35 cellular contexts compared by ENCODE assay signal in genomic region chr11:44507491-44507890, GRCh38.
"Had no signal": no experiment of that assay in that cellular context is flagged by ENCODE, and none has a peak within 500 bp of the region (broad histone marks: within the 10 kb centered on the region; RNA-seq: fewer than 3 reads in every experiment).

No MANE protein-coding gene starts in this region.

- H3K27me3 Mint-ChIP-seq: activated CD8-positive, alpha-beta memory T cell treated with anti-CD3 and anti-CD28 coated beads, Interleukin-2, amount 10 ng/mL, durations not matched to agents 7 days and 5 days; activated naive CD4-positive, alpha-beta T cell treated with anti-CD3 and anti-CD28 coated beads, Interleukin-2, amount 50 U/mL, for 24 hours had no signal

- DNase-seq: activated CD4-positive, alpha-beta memory T cell treated with anti-CD3 and anti-CD28 coated beads, Interleukin-2, amount 10 ng/mL, durations not matched to agents 7 days and 5 days; activated CD4-positive, alpha-beta T cell treated with anti-CD3 and anti-CD28 coated beads for 1 hour; activated CD4-positive, alpha-beta T cell treated with anti-CD3 and anti-CD28 coated beads for 36 hours; activated CD4-positive, alpha-beta T cell treated with anti-CD3 and anti-CD28 coated beads for 48 hours; activated CD4-positive, alpha-beta T cell treated with anti-CD3 and anti-CD28 coated beads, Interleukin-2, amount 10 ng/mL, durations not matched to agents 7 days and 5 days; activated CD4-positive, alpha-beta T cell treated with anti-CD3 and anti-CD28 coated beads, Interleukin-2, amount 50 U/mL, for 48 hours; activated CD4-positive, CD25-positive, alpha-beta regulatory T cell; activated CD8-positive, alpha-beta memory T cell treated with anti-CD3 and anti-CD28 coated beads for 24 hours; activated CD8-positive, alpha-beta memory T cell treated with anti-CD3 and anti-CD28 coated beads, Interleukin-2, amount 10 ng/mL, durations not matched to agents 7 days and 5 days; activated CD8-positive, alpha-beta memory T cell treated with anti-CD3 and anti-CD28 coated beads, Interleukin-2, amount 50 U/mL, for 48 hours; activated CD8-positive, alpha-beta T cell treated with anti-CD3 and anti-CD28 coated beads, Interleukin-2, amount 10 ng/mL, durations not matched to agents 7 days and 5 days; activated effector memory CD4-positive, alpha-beta T cell treated with Interleukin-2 at 50 U/mL for 16 hours; activated gamma-delta T cell; activated naive CD4-positive, alpha-beta T cell treated with anti-CD3 and anti-CD28 coated beads, Interleukin-2, amount 10 ng/mL, durations not matched to agents 7 days and 5 days; activated naive CD4-positive, alpha-beta T cell treated with Interleukin-2 at 50 U/mL for 16 hours; activated naive CD8-positive, alpha-beta T cell treated with anti-CD3 and anti-CD28 coated beads, Interleukin-2, amount 10 ng/mL, durations not matched to agents 7 days and 5 days; activated naive CD8-positive, alpha-beta T cell treated with anti-CD3 and anti-CD28 coated beads, Interleukin-2, amount 50 U/mL, for 24 hours; activated T-cell treated with anti-CD3 and anti-CD28 coated beads, Interleukin-2, amount 50 U/mL, for 24 hours; activated T-cell treated with anti-CD3 and anti-CD28 coated beads, Interleukin-2, amount 50 U/mL, for 48 hours; amygdala; anterior cingulate cortex; T-helper 2 cell; T-helper 9 cell had no signal

- H3K36me3 Mint-ChIP-seq: activated CD8-positive, alpha-beta memory T cell treated with anti-CD3 and anti-CD28 coated beads, Interleukin-2, amount 10 ng/mL, durations not matched to agents 7 days and 5 days; activated naive CD4-positive, alpha-beta T cell treated with anti-CD3 and anti-CD28 coated beads, Interleukin-2, amount 10 ng/mL, durations not matched to agents 7 days and 5 days; activated naive CD4-positive, alpha-beta T cell treated with anti-CD3 and anti-CD28 coated beads, Interleukin-2, amount 50 U/mL, for 24 hours; activated naive CD8-positive, alpha-beta T cell; activated naive CD8-positive, alpha-beta T cell treated with anti-CD3 and anti-CD28 coated beads, Interleukin-2, amount 10 ng/mL, durations not matched to agents 7 days and 5 days; brain had no signal

- H3K4me1 Mint-ChIP-seq: activated CD4-positive, alpha-beta memory T cell treated with anti-CD3 and anti-CD28 coated beads, Interleukin-2, amount 10 ng/mL, durations not matched to agents 7 days and 5 days; activated CD4-positive, alpha-beta T cell treated with anti-CD3 and anti-CD28 coated beads for 36 hours; activated CD4-positive, alpha-beta T cell treated with anti-CD3 and anti-CD28 coated beads, Interleukin-2, amount 10 ng/mL, durations not matched to agents 7 days and 5 days; activated CD8-positive, alpha-beta memory T cell treated with anti-CD3 and anti-CD28 coated beads, Interleukin-2, amount 10 ng/mL, durations not matched to agents 7 days and 5 days; activated naive CD4-positive, alpha-beta T cell treated with anti-CD3 and anti-CD28 coated beads, Interleukin-2, amount 10 ng/mL, durations not matched to agents 7 days and 5 days; activated naive CD4-positive, alpha-beta T cell treated with anti-CD3 and anti-CD28 coated beads, Interleukin-2, amount 50 U/mL, for 24 hours; activated naive CD8-positive, alpha-beta T cell treated with anti-CD3 and anti-CD28 coated beads, Interleukin-2, amount 10 ng/mL, durations not matched to agents 7 days and 5 days; activated naive CD8-positive, alpha-beta T cell treated with anti-CD3 and anti-CD28 coated beads, Interleukin-2, amount 50 U/mL, for 24 hours had no signal

- H3K9me3 Mint-ChIP-seq: activated CD4-positive, alpha-beta memory T cell treated with anti-CD3 and anti-CD28 coated beads, Interleukin-2, amount 10 ng/mL, durations not matched to agents 7 days and 5 days; activated naive CD4-positive, alpha-beta T cell treated with anti-CD3 and anti-CD28 coated beads, Interleukin-2, amount 10 ng/mL, durations not matched to agents 7 days and 5 days; activated naive CD4-positive, alpha-beta T cell treated with anti-CD3 and anti-CD28 coated beads, Interleukin-2, amount 50 U/mL, for 24 hours; T-helper 1 cell treated with Interleukin-12 subunit alpha and Interleukin-12 subunit beta and Interleukin-4 antibody, amounts not matched to agents 30 μg/mL and 1 μg/mL, for 36 hours; T-helper 2 cell treated with Interferon-gamma antibody and Interleukin-4, amounts not matched to agents 5 μg/mL and 100 μg/mL, for 36 hours had no signal

- ATAC-seq: activated CD4-positive, alpha-beta T cell treated with anti-CD3 and anti-CD28 coated beads for 36 hours; activated CD4-positive, CD25-positive, alpha-beta regulatory T cell treated with anti-CD3 and anti-CD28 coated beads, Interleukin-2, amount 50 U/mL, for 24 hours; activated CD8-positive, alpha-beta memory T cell treated with anti-CD3 and anti-CD28 coated beads, Interleukin-2, amount 10 ng/mL, durations not matched to agents 7 days and 5 days; activated CD8-positive, alpha-beta T cell treated with anti-CD3 and anti-CD28 coated beads, Interleukin-2, amount 10 ng/mL, durations not matched to agents 7 days and 5 days; activated naive CD8-positive, alpha-beta T cell treated with anti-CD3 and anti-CD28 coated beads, Interleukin-2, amount 50 U/mL, for 24 hours had no signal

- H3K4me3 ChIP-seq: ascending aorta, cardiac muscle cell had no signal

- H3K4me1 ChIP-seq: ascending aorta had no signal

- H3K36me3 ChIP-seq: ascending aorta, cardiac muscle cell had no signal

- H3K27ac ChIP-seq: ascending aorta, cardiac muscle cell, VCaP had no signal

- H3K27ac Mint-ChIP-seq: activated CD4-positive, alpha-beta memory T cell treated with anti-CD3 and anti-CD28 coated beads, Interleukin-2, amount 10 ng/mL, durations not matched to agents 7 days and 5 days; activated CD4-positive, alpha-beta T cell treated with anti-CD3 and anti-CD28 coated beads for 36 hours; activated CD4-positive, alpha-beta T cell treated with anti-CD3 and anti-CD28 coated beads, Interleukin-2, amount 10 ng/mL, durations not matched to agents 7 days and 5 days; activated CD8-positive, alpha-beta memory T cell treated with anti-CD3 and anti-CD28 coated beads, Interleukin-2, amount 10 ng/mL, durations not matched to agents 7 days and 5 days; activated CD8-positive, alpha-beta T cell treated with anti-CD3 and anti-CD28 coated beads, Interleukin-2, amount 10 ng/mL, durations not matched to agents 7 days and 5 days; activated naive CD4-positive, alpha-beta T cell treated with anti-CD3 and anti-CD28 coated beads, Interleukin-2, amount 10 ng/mL, durations not matched to agents 7 days and 5 days; activated naive CD4-positive, alpha-beta T cell treated with anti-CD3 and anti-CD28 coated beads, Interleukin-2, amount 50 U/mL, for 24 hours; activated naive CD8-positive, alpha-beta T cell; activated naive CD8-positive, alpha-beta T cell treated with anti-CD3 and anti-CD28 coated beads, Interleukin-2, amount 50 U/mL, for 24 hours; activated T-cell treated with anti-CD3 and anti-CD28 coated beads, Interleukin-2, amount 50 U/mL, for 24 hours; activated T-helper 2 cell treated with anti-CD3 and anti-CD28 coated beads, Interferon-gamma antibody, Interleukin-2, Interleukin-4, amounts not matched to agents 10 μg/mL and 5 μg/mL and 100 μg/mL, durations not matched to agents 14 hours and 24 hours and 36 hours; T-helper 1 cell treated with Interleukin-12 subunit alpha and Interleukin-12 subunit beta and Interleukin-4 antibody, amounts not matched to agents 30 μg/mL and 1 μg/mL, for 36 hours; T-helper 2 cell treated with Interferon-gamma antibody and Interleukin-4, amounts not matched to agents 5 μg/mL and 100 μg/mL, for 36 hours had no signal

- FAIRE-seq: bronchial epithelial cell, TTC549 had no signal

- H3K27me3 ChIP-seq: ascending aorta, cardiac muscle cell had no signal

- H3K4me3 Mint-ChIP-seq: activated CD4-positive, alpha-beta memory T cell treated with anti-CD3 and anti-CD28 coated beads, Interleukin-2, amount 10 ng/mL, durations not matched to agents 7 days and 5 days; activated CD4-positive, alpha-beta T cell treated with anti-CD3 and anti-CD28 coated beads for 36 hours; activated CD4-positive, alpha-beta T cell treated with anti-CD3 and anti-CD28 coated beads, Interleukin-2, amount 10 ng/mL, durations not matched to agents 7 days and 5 days; activated CD8-positive, alpha-beta memory T cell treated with anti-CD3 and anti-CD28 coated beads, Interleukin-2, amount 10 ng/mL, durations not matched to agents 7 days and 5 days; activated CD8-positive, alpha-beta T cell treated with anti-CD3 and anti-CD28 coated beads, Interleukin-2, amount 10 ng/mL, durations not matched to agents 7 days and 5 days; activated naive CD4-positive, alpha-beta T cell treated with anti-CD3 and anti-CD28 coated beads, Interleukin-2, amount 10 ng/mL, durations not matched to agents 7 days and 5 days; activated naive CD4-positive, alpha-beta T cell treated with anti-CD3 and anti-CD28 coated beads, Interleukin-2, amount 50 U/mL, for 24 hours; activated naive CD8-positive, alpha-beta T cell; activated naive CD8-positive, alpha-beta T cell treated with anti-CD3 and anti-CD28 coated beads, Interleukin-2, amount 10 ng/mL, durations not matched to agents 7 days and 5 days; activated naive CD8-positive, alpha-beta T cell treated with anti-CD3 and anti-CD28 coated beads, Interleukin-2, amount 50 U/mL, for 24 hours; activated T-cell treated with anti-CD3 and anti-CD28 coated beads, Interleukin-2, amount 50 U/mL, for 24 hours; T-helper 1 cell treated with Interleukin-12 subunit alpha and Interleukin-12 subunit beta and Interleukin-4 antibody, amounts not matched to agents 30 μg/mL and 1 μg/mL, for 36 hours; T-helper 2 cell treated with Interferon-gamma antibody and Interleukin-4, amounts not matched to agents 5 μg/mL and 100 μg/mL, for 36 hours had no signal
